In the genomic region with DNA sequence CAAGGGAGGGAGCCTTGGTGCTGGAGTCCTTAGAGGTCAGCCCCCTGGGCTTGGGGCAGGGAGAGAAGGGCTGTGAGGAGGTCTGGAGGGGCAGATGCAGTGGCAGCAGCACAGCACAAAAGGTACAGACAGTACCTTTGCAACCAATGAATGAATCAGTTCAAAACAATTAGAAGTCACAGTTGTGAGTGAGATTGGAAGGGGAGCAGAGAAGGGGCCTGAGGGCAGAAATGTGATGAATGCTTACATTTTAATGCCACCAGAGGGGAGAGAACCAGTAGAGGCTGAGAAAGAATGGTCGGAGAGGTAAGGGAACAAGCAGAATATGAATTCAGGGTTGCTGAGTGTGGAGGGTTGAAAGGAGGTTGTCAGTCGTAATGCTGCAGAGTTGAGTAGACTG, we compare ENCODE assay signal across 6 cellular contexts.
"Had no signal": no experiment of that assay in that cellular context is flagged by ENCODE, and none has a peak within 500 bp of the region (broad histone marks: within the 10 kb centered on the region; RNA-seq: fewer than 3 reads in every experiment).

No MANE protein-coding gene starts in this region.

- H3K36me3 Mint-ChIP-seq: IgD-negative memory B cell had no signal

- H3K27me3 Mint-ChIP-seq: IgD-negative memory B cell had no signal

- DNase-seq: GM23248, H9, HCEC 1CT, KBM-7 had no signal

- H3K4me2 ChIP-seq: KMS-11 had no signal

- H3K4me3 Mint-ChIP-seq: H9, IgD-negative memory B cell had no signal

- H3K9me3 Mint-ChIP-seq: H9, IgD-negative memory B cell had no signal

- H3K4me3 ChIP-seq: GM23248 had no signal

- H2AFZ ChIP-seq: GM23248 had no signal

- H3K27ac ChIP-seq: GM23248, KMS-11 had no signal

- H3K9ac ChIP-seq: GM23248, KMS-11 had no signal

- H3K27ac Mint-ChIP-seq: H9, IgD-negative memory B cell had no signal
